Comparison of ENCODE assay signal across 1 cellular context in the genomic region with DNA sequence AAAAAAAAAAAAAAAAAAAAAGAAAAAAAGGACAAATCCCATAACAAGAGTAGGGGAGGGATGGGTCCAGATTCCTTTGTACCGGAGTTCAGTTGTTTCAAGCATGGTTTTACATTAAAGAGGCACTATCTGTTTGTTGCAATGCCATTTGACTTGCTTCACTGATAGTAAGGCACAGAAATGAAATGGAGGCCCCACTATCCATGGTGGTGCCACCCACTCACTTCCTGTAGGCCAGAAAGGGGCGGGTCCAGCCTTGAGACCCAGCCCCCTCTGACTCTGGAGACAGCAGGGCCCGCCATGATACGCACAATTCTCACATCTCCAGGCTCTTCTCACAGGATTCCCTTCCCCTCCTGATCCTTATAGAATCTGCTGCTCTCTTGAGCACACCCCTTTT.
TF ChIP-seq lines count a peak whose summit lies in the region.

No MANE protein-coding gene starts in this region.

TF ChIP-seq in GM23338, 12 proteins besides CTCF, POLR2A, EP300 and RAD21 (continued from another document):
- TF ChIP-seq ZNF114 (CRISPR knock-in tag; IDR thresholded peaks at IDR 0.05) (no peak), JUNB (IDR thresholded peaks at IDR 0.05; ENCODE audit: unreplicated experiment) (no peak), EZH2phosphoT487 (IDR thresholded peaks at IDR 0.05; ENCODE audit: unreplicated experiment) (no peak), ETS1 (IDR thresholded peaks at IDR 0.05) (no peak), CREB1 (CRISPR knock-in tag; IDR thresholded peaks at IDR 0.05; ENCODE audit: low read depth) (no peak), POLR2AphosphoS5 (IDR thresholded peaks at IDR 0.05; ENCODE audit: low read depth) (no peak), NANOG (IDR thresholded peaks at IDR 0.05; ENCODE audit: borderline replicate concordance) (no peak)
- TF ChIP-seq, protein P1, sequence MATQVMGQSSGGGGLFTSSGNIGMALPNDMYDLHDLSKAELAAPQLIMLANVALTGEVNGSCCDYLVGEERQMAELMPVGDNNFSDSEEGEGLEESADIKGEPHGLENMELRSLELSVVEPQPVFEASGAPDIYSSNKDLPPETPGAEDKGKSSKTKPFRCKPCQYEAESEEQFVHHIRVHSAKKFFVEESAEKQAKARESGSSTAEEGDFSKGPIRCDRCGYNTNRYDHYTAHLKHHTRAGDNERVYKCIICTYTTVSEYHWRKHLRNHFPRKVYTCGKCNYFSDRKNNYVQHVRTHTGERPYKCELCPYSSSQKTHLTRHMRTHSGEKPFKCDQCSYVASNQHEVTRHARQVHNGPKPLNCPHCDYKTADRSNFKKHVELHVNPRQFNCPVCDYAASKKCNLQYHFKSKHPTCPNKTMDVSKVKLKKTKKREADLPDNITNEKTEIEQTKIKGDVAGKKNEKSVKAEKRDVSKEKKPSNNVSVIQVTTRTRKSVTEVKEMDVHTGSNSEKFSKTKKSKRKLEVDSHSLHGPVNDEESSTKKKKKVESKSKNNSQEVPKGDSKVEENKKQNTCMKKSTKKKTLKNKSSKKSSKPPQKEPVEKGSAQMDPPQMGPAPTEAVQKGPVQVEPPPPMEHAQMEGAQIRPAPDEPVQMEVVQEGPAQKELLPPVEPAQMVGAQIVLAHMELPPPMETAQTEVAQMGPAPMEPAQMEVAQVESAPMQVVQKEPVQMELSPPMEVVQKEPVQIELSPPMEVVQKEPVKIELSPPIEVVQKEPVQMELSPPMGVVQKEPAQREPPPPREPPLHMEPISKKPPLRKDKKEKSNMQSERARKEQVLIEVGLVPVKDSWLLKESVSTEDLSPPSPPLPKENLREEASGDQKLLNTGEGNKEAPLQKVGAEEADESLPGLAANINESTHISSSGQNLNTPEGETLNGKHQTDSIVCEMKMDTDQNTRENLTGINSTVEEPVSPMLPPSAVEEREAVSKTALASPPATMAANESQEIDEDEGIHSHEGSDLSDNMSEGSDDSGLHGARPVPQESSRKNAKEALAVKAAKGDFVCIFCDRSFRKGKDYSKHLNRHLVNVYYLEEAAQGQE (IDR thresholded peaks at IDR 0.05; ENCODE audit: unreplicated experiment), result no peak
